Comparison of ENCODE assay signal across 8 cellular contexts in the genomic region with DNA sequence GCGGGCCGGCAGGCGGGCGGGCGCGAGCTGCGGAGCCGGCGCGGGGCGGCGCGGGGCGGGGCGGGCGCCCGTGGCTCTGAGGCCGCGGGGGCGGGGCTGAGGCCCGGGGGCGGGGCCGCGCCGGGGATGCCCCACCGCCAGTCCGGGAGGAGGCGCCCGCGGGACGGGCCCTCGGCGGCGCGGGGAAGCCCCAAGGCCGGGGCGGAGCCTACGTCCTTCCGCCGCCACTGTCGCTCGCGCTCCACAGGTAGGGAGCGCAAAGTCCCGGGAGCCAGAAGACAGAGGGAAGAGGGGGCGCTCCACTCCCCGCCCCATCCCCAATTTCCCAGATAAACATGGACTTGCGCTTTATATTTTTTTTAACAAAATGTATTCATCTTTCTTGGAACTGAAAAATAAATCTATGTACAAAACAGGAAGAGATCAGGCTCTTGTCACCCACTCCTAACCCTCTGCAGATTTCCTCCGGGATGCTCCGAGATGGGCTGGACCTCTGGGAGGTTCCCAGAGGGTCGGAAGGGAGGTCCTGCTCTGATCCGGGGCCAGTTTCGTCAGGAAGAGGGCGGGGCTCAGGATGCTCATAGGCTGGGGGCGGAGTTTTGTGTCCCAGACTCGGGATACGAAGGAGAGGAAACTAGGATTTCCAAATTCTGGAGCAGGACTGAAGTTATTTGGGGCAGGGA. TPM values are rescaled to one million over a fixed set of nuclear protein-coding genes. Genes with fewer than 3 reads are reported as not detected.
DNase-seq lines count a peak whose midpoint lies in the region; ATAC-seq and TF ChIP-seq lines count a peak whose summit lies in the region.

A gene (minus strand): TSS at position 52 of the 683 bp plus-strand sequence. CDS start 65 bp downstream, outside the sequence.

- no peaks in the 10 kb centered on the region for H4K20me1 ChIP-seq in OCI-LY7 (ENCODE audit: insufficient read depth, low read length)

- H3K27me3 ChIP-seq in BE2C (no peaks in the 10 kb centered on the region), HUES6 (ENCODE audit: control insufficient read depth, insufficient read depth, low read length) (no peaks in the 10 kb centered on the region)

- peak within 1 kb of the TSS; percentile 62 for H3K9ac ChIP-seq in HUES6 (ENCODE audit: low read length)

- CTCF ChIA-PET in OCI-LY7 (lab: Charles Lee; ENCODE audit: unreplicated experiment), result interaction anchor here (0.6 kb wide), 1 partner anchor 45 kb away, joined by 3 read pairs; no protein-coding TSS in a partner anchor

- H2AFZ ChIP-seq in OCI-LY7 (ENCODE audit: low read length), result peak within 1 kb of the TSS; percentile 28; the same call in 1 of the 2 replicates

- H3K4me2 ChIP-seq in OCI-LY7 (ENCODE audit: low read length), result peak within 1 kb of the TSS; percentile 91

- peaks cover 20% of the 10 kb centered on the region; the same call in 1 of the 2 replicates for H3K79me2 ChIP-seq in OCI-LY7 (ENCODE audit: insufficient read depth, low read depth, low read length)

- ATAC-seq in GM19328 (IDR thresholded peaks at IDR 0.05; ENCODE audit: unreplicated experiment), result peak; percentile 54
- ATAC-seq in mucosa of descending colon, result peak; percentile 96

- no peak within 1 kb of the TSS; the same call in 1 of the 2 replicates for H3K27ac ChIP-seq in HUES6 (ENCODE audit: low read depth, low read length)
- peak within 1 kb of the TSS; percentile 82 for H3K27ac ChIP-seq in OCI-LY7 (ENCODE audit: low read depth, low read length, poor library complexity, severe bottlenecking)

- intact Hi-C loops in OCI-LY7 (cut with micrococcal nuclease; ENCODE audit: unreplicated experiment), result loop anchor here (2.0 kb wide), 3 partner anchors 17 to 61 kb away; a partner anchor contains a TSS
- intact Hi-C loops in mucosa of descending colon (cut with DNase I, micrococcal nuclease), result no loop called here

- DNase-seq in BE2C, result peak; percentile 85
- DNase-seq in OCI-LY7 (ENCODE audit: low spot score), result peak; percentile 91
- peak; percentile 80 for DNase-seq in activated T-cell treated with anti-CD3 and anti-CD28 coated beads for 4 hours
- DNase-seq in epithelial cell of esophagus (ENCODE audit: low read depth), result peak; percentile 84
- peak; percentile 92 to 94 (median 93) for DNase-seq in mucosa of descending colon
- DNase-seq in stimulated activated CD8-positive, alpha-beta memory T cell treated with anti-CD3 and anti-CD28 coated beads, Interleukin-2, amount 100 ng/mL, for 48 hours (ENCODE audit: low read depth in 2 of 2), result peak; percentile 76 to 84

- H3K9me3 ChIP-seq in BE2C (no peaks in the 10 kb centered on the region), HUES6 (ENCODE audit: control insufficient read depth, insufficient read depth, low read depth, low read length) (no peaks in the 10 kb centered on the region), OCI-LY7 (ENCODE audit: low read length) (no peaks in the 10 kb centered on the region), mucosa of descending colon (no peaks in the 10 kb centered on the region)

- no peaks in the 10 kb centered on the region for H3K36me3 ChIP-seq in BE2C
- H3K36me3 ChIP-seq in HUES6 (ENCODE audit: control insufficient read depth, insufficient read depth, low read length), result peaks cover 53% of the 10 kb centered on the region
- H3K36me3 ChIP-seq in OCI-LY7 (ENCODE audit: insufficient read depth, low read length), result peaks cover 76% of the 10 kb centered on the region
- H3K36me3 ChIP-seq in mucosa of descending colon (ENCODE audit: low read depth), result no peaks in the 10 kb centered on the region

- TF ChIP-seq CTCF in BE2C (IDR thresholded peaks at IDR 0.05; ENCODE audit: low read depth, low read length), result no peak
- TF ChIP-seq CTCF in OCI-LY7 (conservative IDR thresholded peaks at IDR 0.05; ENCODE audit: low read length), result peak; percentile 61; the same call in 1 of the 2 replicates
- TF ChIP-seq CTCF in epithelial cell of esophagus (IDR thresholded peaks at IDR 0.05; ENCODE audit: insufficient read depth, low read depth, low read length, missing control alignments), result peak; percentile 8
- no peak for TF ChIP-seq CTCF in mucosa of descending colon (IDR thresholded peaks at IDR 0.05)

- H3K9me2 ChIP-seq in OCI-LY7 (ENCODE audit: insufficient read depth, low read length), result no peaks in the 10 kb centered on the region

- H3K4me3 ChIP-seq in BE2C (ENCODE audit: low read depth, low read length) (peak within 1 kb of the TSS; percentile 65), HUES6 (ENCODE audit: low read depth, low read length) (peak within 1 kb of the TSS; percentile 83), OCI-LY7 (ENCODE audit: low read depth, low read length, poor library complexity, severe bottlenecking) (peak within 1 kb of the TSS; percentile 78), epithelial cell of esophagus (ENCODE audit: low read length) (peak within 1 kb of the TSS; percentile 65), mucosa of descending colon (peak within 1 kb of the TSS; percentile 24)

- H3K4me1 ChIP-seq in BE2C (no peaks in the 10 kb centered on the region), HUES6 (ENCODE audit: control insufficient read depth, insufficient read depth, low read length) (peaks cover 6% of the 10 kb centered on the region; the same call in 1 of the 2 replicates), OCI-LY7 (ENCODE audit: insufficient read depth, low read length, poor library complexity, severe bottlenecking) (peaks cover 50% of the 10 kb centered on the region), mucosa of descending colon (ENCODE audit: low read depth) (peaks cover 17% of the 10 kb centered on the region)

- BruUV-seq in OCI-LY7 (replicated peaks; lab: Mats Ljungman, UMichigan), result no TSS peak

- POLR2A ChIA-PET in OCI-LY7 (lab: Charles Lee), result interaction anchor here (0.6 kb wide), 1 partner anchor 109 kb away, joined by 3 read pairs; no protein-coding TSS in a partner anchor

RNA-seq across cellular contexts. Expression of the gene that starts here (rescaled TPM):
- 12.6 TPM for polyA plus RNA-seq in BE2C (2012; ENCODE audit: insufficient read depth, insufficient read length, low read depth)
- total RNA-seq in OCI-LY7 (2014; rRNA removed; shearing (Covaris generic)), result 109 and 115 TPM in 2 replicates
- total RNA-seq in OCI-LY7 (2022), result 110 and 122 TPM in 2 replicates
- total RNA-seq in mucosa of descending colon, result 10 to 100 TPM in 2 of 3 donors, 1 to 10 TPM in 1; 8.7 to 16.8 (median 14.1) TPM

Comparison
In these comparisons a context has a peak if more than half of its experiments do, and no peak if none do; other contexts are left out.
1. RNA of the gene that starts here (total RNA-seq): 109 to 122 TPM in OCI-LY7; 8.7 to 16.8 TPM in mucosa of descending colon; every median in the first group is over 4 times any median in the second.
2. H3K4me3 ChIP-seq: peak in every context shown above with its lines; median percentile 83 in HUES6; 78 in OCI-LY7; 65 in BE2C; 65 in epithelial cell of esophagus; 24 in mucosa of descending colon.
3. CTCF ChIP-seq: peak in OCI-LY7 (single experiment) and epithelial cell of esophagus (single experiment); none in BE2C (single experiment) and mucosa of descending colon (single experiment).
4. Peak in every context shown above with its lines, with median percentiles within 50 percentile points of each other: DNase-seq.